In the genomic region with DNA sequence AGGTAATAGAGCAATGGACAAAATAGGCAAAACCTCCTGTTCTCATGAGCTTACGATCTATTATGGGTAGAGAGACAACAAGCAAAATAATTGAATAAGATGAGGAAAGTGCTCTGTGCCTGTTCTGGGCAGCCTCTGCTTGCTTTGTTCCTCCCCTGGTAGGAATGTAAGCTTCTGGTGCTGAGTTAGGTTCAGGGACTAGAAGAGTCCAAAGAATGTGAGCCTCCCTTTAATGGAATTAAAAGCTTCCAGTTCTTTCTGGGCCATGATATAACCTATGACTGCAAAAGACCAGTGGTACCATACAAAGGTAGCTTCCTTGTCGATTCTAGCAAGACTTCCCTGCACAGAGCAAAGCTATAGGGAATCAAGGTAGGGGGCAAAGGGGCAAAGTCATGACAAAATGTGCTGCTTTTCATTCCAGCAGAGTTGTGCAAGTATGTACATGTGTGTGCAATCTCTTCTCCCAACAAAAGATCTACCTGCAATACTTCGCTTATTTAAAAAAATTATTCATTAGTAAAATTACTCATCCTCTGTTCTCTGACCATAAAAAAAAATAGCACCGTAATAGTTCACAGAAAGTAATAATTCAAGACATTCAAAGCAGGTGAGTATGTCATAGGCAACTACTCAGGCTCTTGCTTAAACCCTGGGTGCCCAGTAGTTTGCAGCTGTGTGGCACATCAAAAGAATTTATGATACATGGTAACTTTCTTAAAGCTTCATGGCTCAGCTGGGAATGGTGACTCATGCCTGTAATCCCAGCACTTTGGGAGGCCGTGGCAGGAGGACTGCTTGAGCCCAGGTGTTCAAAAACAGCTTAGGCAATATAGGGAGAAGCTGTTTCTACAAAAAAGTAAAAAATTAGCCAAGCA, we compare ENCODE assay signal across 25 cellular contexts. TPM values are rescaled to one million over a fixed set of nuclear protein-coding genes. Genes with fewer than 3 reads are reported as not detected.
DNase-seq lines count a peak whose midpoint lies in the region; ATAC-seq and TF ChIP-seq lines count a peak whose summit lies in the region.
"Had no signal": no experiment of that assay in that cellular context is flagged by ENCODE, and none has a peak within 500 bp of the region (broad histone marks: within the 10 kb centered on the region; RNA-seq: fewer than 3 reads in every experiment).

No MANE protein-coding gene starts in this region.

- H3K27me3 Mint-ChIP-seq in activated CD4-positive, alpha-beta T cell treated with anti-CD3 and anti-CD28 coated beads, Interleukin-2, amount 10 ng/mL, durations not matched to agents 24 days and 14 days, result peaks cover 28% of the 10 kb centered on the region

- H3K4me1 ChIP-seq in IMR-90 (ENCODE audit: control insufficient read depth, insufficient read depth, low read length) (peaks cover 1% of the 10 kb centered on the region; the same call in 1 of the 2 replicates), mammary epithelial cell (ENCODE audit: insufficient read depth, low read length) (peaks cover 16% of the 10 kb centered on the region)
- H3K4me1 ChIP-seq: body of pancreas had no signal

- H3K4me2 ChIP-seq in IMR-90 (ENCODE audit: low read depth, low read length) (no peak overlapping the region), mammary epithelial cell (ENCODE audit: insufficient read depth, low read depth, low read length) (no peak overlapping the region)
- H3K4me2 ChIP-seq: GM23338, KMS-11 had no signal

- H2AK5ac ChIP-seq in IMR-90 (ENCODE audit: low read depth, low read length), result no peak overlapping the region

- H4K20me1 ChIP-seq in IMR-90 (ENCODE audit: insufficient read depth, low read length) (no peaks in the 10 kb centered on the region), mammary epithelial cell (ENCODE audit: insufficient read depth, low read length) (no peaks in the 10 kb centered on the region)

- H3K27me3 ChIP-seq in IMR-90 (ENCODE audit: control insufficient read depth, insufficient read depth, low read length) (peaks cover 12% of the 10 kb centered on the region), mammary epithelial cell (ENCODE audit: insufficient read depth, low read length) (no peaks in the 10 kb centered on the region)
- H3K27me3 ChIP-seq: body of pancreas had no signal

- WGBS in IMR-90 (ENCODE audit: extremely low coverage in 2 of 2, insufficient read length in 1 of 2), 2 experiments, result 38% methylated on average over 1 of the region's 5 CpGs; no CpG with 5 or more reads in 1 of the 2 experiments
- WGBS in mammary epithelial cell (ENCODE audit: low coverage, missing lambda C conversion rate), result 36% methylated on average over 5 of the region's 5 CpGs

- no peak overlapping the region for H2BK15ac ChIP-seq in IMR-90 (ENCODE audit: low read depth, low read length)

- H3K4me3 ChIP-seq in IMR-90 (ENCODE audit: insufficient read depth, low read depth, low read length) (no peak overlapping the region), mammary epithelial cell (replicated peaks in 1 of 3; ENCODE audit: insufficient read depth in 1 of 3, low read depth in 2 of 3, low read length in 3 of 3) (no peak overlapping the region)
- H3K4me3 ChIP-seq: body of pancreas, GM23338, thoracic aorta had no signal

- no peak for TF ChIP-seq RAD21 in IMR-90 (IDR thresholded peaks at IDR 0.05; ENCODE audit: low read length)

- H3K4me3 Mint-ChIP-seq in activated CD4-positive, alpha-beta T cell treated with anti-CD3 and anti-CD28 coated beads, Interleukin-2, amount 10 ng/mL, durations not matched to agents 24 days and 14 days, result no peak overlapping the region
- H3K4me3 Mint-ChIP-seq: activated T-cell treated with anti-CD3 and anti-CD28 coated beads, Interleukin-2, amount 50 U/mL, for 72 hours; GM23338; nephron progenitor cell had no signal

- H3K36me3 ChIP-seq in IMR-90 (ENCODE audit: control insufficient read depth, insufficient read depth, low read length), result no peaks in the 10 kb centered on the region
- H3K36me3 ChIP-seq in mammary epithelial cell (ENCODE audit: insufficient read depth, low read length), result no peaks in the 10 kb centered on the region
- H3K36me3 ChIP-seq: thoracic aorta had no signal

- H3K4me1 Mint-ChIP-seq in activated CD4-positive, alpha-beta T cell treated with anti-CD3 and anti-CD28 coated beads, Interleukin-2, amount 10 ng/mL, durations not matched to agents 24 days and 14 days, result peaks cover 2% of the 10 kb centered on the region

- no peak overlapping the region for H4K5ac ChIP-seq in IMR-90 (ENCODE audit: low read depth, low read length)

- H4K91ac ChIP-seq in IMR-90 (ENCODE audit: insufficient read depth, low read depth, low read length), result no peak overlapping the region

- H2BK20ac ChIP-seq in IMR-90 (ENCODE audit: low read depth, low read length), result no peak overlapping the region

- H3K18ac ChIP-seq in IMR-90 (ENCODE audit: low read depth, low read length), result no peak overlapping the region

- H3K23ac ChIP-seq in IMR-90 (ENCODE audit: low read depth, low read length), result no peak overlapping the region

- H3K27ac ChIP-seq in IMR-90 (ENCODE audit: insufficient read depth, low read length), result no peak overlapping the region
- H3K27ac ChIP-seq in mammary epithelial cell (ENCODE audit: insufficient read depth, low read depth, low read length), result no peak overlapping the region
- H3K27ac ChIP-seq: body of pancreas, KMS-11, thoracic aorta had no signal

- H3K56ac ChIP-seq in IMR-90 (ENCODE audit: extremely low read depth, insufficient read depth, low read length), result no peak overlapping the region

- no peaks in the 10 kb centered on the region for H3K79me1 ChIP-seq in IMR-90 (ENCODE audit: low read depth in 1 of 2, low read length in 2 of 2)

- no peak overlapping the region for H2BK120ac ChIP-seq in IMR-90 (ENCODE audit: low read depth, low read length)

- BruUV-seq in IMR-90 (replicated peaks; lab: Mats Ljungman, UMichigan) (no TSS peak), mammary epithelial cell (replicated peaks; lab: Mats Ljungman, UMichigan) (no TSS peak)

- dilution Hi-C loops in IMR-90 (cut with HindIII; ENCODE audit: low sequenced_read_pairs, unreplicated experiment) (no loop called here), mammary epithelial cell (cut with HindIII; ENCODE audit: low sequenced_read_pairs) (loop anchor here (5.0 kb wide), 1 partner anchor 57 kb away; no protein-coding TSS in a partner anchor)

- H3K9me3 ChIP-seq in IMR-90 (ENCODE audit: control insufficient read depth, insufficient read depth, low read length) (no peaks in the 10 kb centered on the region), mammary epithelial cell (replicated peaks; ENCODE audit: insufficient read depth, low read length) (no peaks in the 10 kb centered on the region)
- H3K9me3 ChIP-seq: body of pancreas, thoracic aorta had no signal

- in situ Hi-C loops in IMR-90 (cut with MboI; ENCODE audit: low sequenced_read_pairs) (no loop called here), mammary epithelial cell (cut with MboI; ENCODE audit: low sequenced_read_pairs in 2 of 2) (no loop called here)

- POLR2A ChIA-PET in IMR-90 (lab: Charles Lee; ENCODE audit: unreplicated experiment), result no interaction called here

- no peak for TF ChIP-seq CTCF in IMR-90 (conservative IDR thresholded peaks at IDR 0.05; ENCODE audit: low read depth, low read length)
- TF ChIP-seq CTCF in mammary epithelial cell (conservative IDR thresholded peaks at IDR 0.05 in 1 of 2, IDR thresholded peaks at IDR 0.05 in 1 of 2; ENCODE audit: extremely low read depth in 1 of 2, insufficient read depth in 1 of 2, low read depth in 1 of 2, low read length in 2 of 2), result no peak

- TF ChIP-seq POLR2A in IMR-90 (IDR thresholded peaks at IDR 0.05; ENCODE audit: low read depth, low read length), result no peak

- DNase-seq in EL, result peak; percentile 14
- DNase-seq in IMR-90, result no peak
- peak; percentile 88 for DNase-seq in mammary epithelial cell
- peak; percentile 50 for DNase-seq in kidney tubule cell (ENCODE audit: low spot score)
- DNase-seq in SKM-1 treated with dmso at 0.1 percent for 144 hours (lab: John Stamatoyannopoulos, UW; ENCODE audit: unreplicated experiment), result no peak
- no peak for DNase-seq in activated CD4-positive, alpha-beta T cell treated with anti-CD3 and anti-CD28 coated beads, Interleukin-2, amount 10 ng/mL, durations not matched to agents 24 days and 14 days
- no peak for DNase-seq in GF-D8 (lab: John Stamatoyannopoulos, UW)
- DNase-seq: activated naive CD4-positive, alpha-beta T cell treated with anti-CD3 and anti-CD28 coated beads, Interleukin-2, amount 50 U/mL, for 16 hours; activated T-cell treated with anti-CD3 and anti-CD28 coated beads, Interleukin-2, amount 50 U/mL, for 72 hours; body of pancreas; DMS53; left colon; NCI-H1105 treated with DMSO at 0.1 percent for 48 hours; NCI-H526; nephron progenitor cell; SHP77; stimulated activated CD4-positive, alpha-beta T cell treated with anti-CD3 and anti-CD28 coated beads, Interleukin-1b, Interleukin-23, amount 100 ng/mL, for 48 hours; stimulated activated naive CD4-positive, alpha-beta T cell had no signal

- H2AK9ac ChIP-seq in IMR-90 (replicated peaks; ENCODE audit: low read depth, low read length, poor library complexity), result no peak overlapping the region

- no peaks in the 10 kb centered on the region for H3K79me2 ChIP-seq in mammary epithelial cell (ENCODE audit: insufficient read depth, low read length)

- H3K27ac Mint-ChIP-seq in activated CD4-positive, alpha-beta T cell treated with anti-CD3 and anti-CD28 coated beads, Interleukin-2, amount 10 ng/mL, durations not matched to agents 24 days and 14 days, result no peak overlapping the region
- H3K27ac Mint-ChIP-seq: activated T-cell treated with anti-CD3 and anti-CD28 coated beads, Interleukin-2, amount 50 U/mL, for 72 hours; GM23338; nephron progenitor cell had no signal

- H4K8ac ChIP-seq in IMR-90 (ENCODE audit: low read depth in 2 of 2, low read length in 2 of 2), result no peak overlapping the region

- no peak overlapping the region for H2AFZ ChIP-seq in IMR-90 (replicated peaks; ENCODE audit: low read length, poor library complexity)
- no peak overlapping the region for H2AFZ ChIP-seq in mammary epithelial cell (ENCODE audit: low read depth, low read length)
- H2AFZ ChIP-seq: GM23338 had no signal

- H3K9ac ChIP-seq in IMR-90 (ENCODE audit: low read depth, low read length), result no peak overlapping the region
- H3K9ac ChIP-seq in mammary epithelial cell (ENCODE audit: insufficient read depth, low read length), result no peak overlapping the region
- H3K9ac ChIP-seq: KMS-11 had no signal

- intact Hi-C loops in IMR-90 (cut with micrococcal nuclease) (no loop called here), mammary epithelial cell (cut with micrococcal nuclease) (no loop called here)
- intact Hi-C loops in activated CD4-positive, alpha-beta T cell treated with anti-CD3 and anti-CD28 coated beads, Interleukin-2, amount 10 ng/mL, durations not matched to agents 24 days and 14 days (cut with micrococcal nuclease), result no loop called here

- ATAC-seq in IMR-90 (ENCODE audit: low read depth) (peak; percentile 41; the same call in 1 of the 2 replicates), HG03025 (IDR thresholded peaks at IDR 0.05; ENCODE audit: low FRiP score, unreplicated experiment) (no peak)
- ATAC-seq: activated T-cell treated with anti-CD3 and anti-CD28 coated beads, Interleukin-2, amount 50 U/mL, for 72 hours; body of pancreas; GM23338; left colon had no signal

- no peaks in the 10 kb centered on the region for H3K36me3 Mint-ChIP-seq in activated CD4-positive, alpha-beta T cell treated with anti-CD3 and anti-CD28 coated beads, Interleukin-2, amount 10 ng/mL, durations not matched to agents 24 days and 14 days (ENCODE audit: low read depth)

- no peak overlapping the region for H3K14ac ChIP-seq in IMR-90 (replicated peaks; ENCODE audit: low read depth, low read length)

- no peaks in the 10 kb centered on the region for H3K9me3 Mint-ChIP-seq in activated CD4-positive, alpha-beta T cell treated with anti-CD3 and anti-CD28 coated beads, Interleukin-2, amount 10 ng/mL, durations not matched to agents 24 days and 14 days
- H3K9me3 Mint-ChIP-seq: activated T-cell treated with anti-CD3 and anti-CD28 coated beads, Interleukin-2, amount 50 U/mL, for 72 hours; GM23338 had no signal

- H2BK5ac ChIP-seq in IMR-90 (ENCODE audit: low read depth, low read length, poor library complexity, severe bottlenecking), result no peak overlapping the region

- CTCF ChIA-PET in IMR-90 (lab: Yijun Ruan, JAX) (no interaction called here), mammary epithelial cell (lab: Charles Lee; ENCODE audit: low non-redundant PET) (no interaction called here)

- H3K9me1 ChIP-seq in IMR-90 (ENCODE audit: insufficient read depth, low read length), result no peaks in the 10 kb centered on the region

- H3K4ac ChIP-seq in IMR-90 (ENCODE audit: low read depth, low read length), result no peak overlapping the region

RNA-seq across cellular contexts. Expression of a gene that starts 21.4 kb away (rescaled TPM):
- total RNA-seq in IMR-90 (2012; rRNA removed) (not detected in 2 replicates), mammary epithelial cell (not detected)
- polyA plus RNA-seq in IMR-90 (2012; rRNA removed) (not detected in 2 replicates), mammary epithelial cell (not detected)
- not detected in 2 replicates for polyA plus RNA-seq in IMR-90 (2012; cell fraction: cytosol; rRNA removed)
- polyA plus RNA-seq in IMR-90 (2012; cell fraction: nucleus; rRNA removed; ENCODE audit: low replicate concordance), result not detected in 2 replicates
- polyA minus RNA-seq in mammary epithelial cell, result not detected
- total RNA-seq in activated CD4-positive, alpha-beta T cell treated with anti-CD3 and anti-CD28 coated beads, Interleukin-2, amount 10 ng/mL, durations not matched to agents 24 days and 14 days, result not detected in 2 replicates
- total RNA-seq: activated T-cell treated with anti-CD3 and anti-CD28 coated beads, Interleukin-2, amount 50 U/mL, for 72 hours; body of pancreas; endothelial cell of umbilical vein; GM23338; left colon; posterior vena cava; thoracic aorta had no signal
- polyA plus RNA-seq: AG04450, endothelial cell of umbilical vein, GM23338 had no signal

RNA-seq across cellular contexts. Expression of a gene that starts 22.2 kb away (rescaled TPM):
- total RNA-seq in IMR-90 (2012; rRNA removed) (15.1 and 22.8 TPM in 2 replicates), mammary epithelial cell (10 to 100 TPM; 24.0 to 45.8 TPM)
- polyA plus RNA-seq in IMR-90 (2012; rRNA removed) (9.7 and 11.3 TPM in 2 replicates), mammary epithelial cell (16.9 TPM)
- polyA plus RNA-seq in IMR-90 (2012; cell fraction: cytosol; rRNA removed), result 3.9 and 5.7 TPM in 2 replicates
- polyA plus RNA-seq in IMR-90 (2012; cell fraction: nucleus; rRNA removed; ENCODE audit: low replicate concordance), result 8.2 and 17.8 TPM in 2 replicates
- polyA minus RNA-seq in mammary epithelial cell, result 12.3 TPM
- 15.6 and 15.7 TPM in 2 replicates for total RNA-seq in activated CD4-positive, alpha-beta T cell treated with anti-CD3 and anti-CD28 coated beads, Interleukin-2, amount 10 ng/mL, durations not matched to agents 24 days and 14 days

RNA-seq across cellular contexts. Expression of a gene that starts 57.2 kb away (rescaled TPM):
- total RNA-seq in IMR-90 (2012; rRNA removed), result 43.6 and 51.1 TPM in 2 replicates
- polyA plus RNA-seq in IMR-90 (2012; rRNA removed), result 12.7 and 15.3 TPM in 2 replicates
- polyA plus RNA-seq in IMR-90 (2012; cell fraction: cytosol; rRNA removed), result 13.3 and 19.0 TPM in 2 replicates
- 5.5 and 12.4 TPM in 2 replicates for polyA plus RNA-seq in IMR-90 (2012; cell fraction: nucleus; rRNA removed; ENCODE audit: low replicate concordance)
- total RNA-seq in mammary epithelial cell, result 10 to 100 TPM; 31.9 to 44.8 TPM
- 15.7 TPM for polyA plus RNA-seq in mammary epithelial cell
- polyA minus RNA-seq in mammary epithelial cell, result 26.4 TPM
- total RNA-seq in activated CD4-positive, alpha-beta T cell treated with anti-CD3 and anti-CD28 coated beads, Interleukin-2, amount 10 ng/mL, durations not matched to agents 24 days and 14 days, result 36.0 and 41.6 TPM in 2 replicates

Comparison
In these comparisons a context has a peak if more than half of its experiments do, and no peak if none do; other contexts are left out.
1. DNase-seq: peak in EL (single experiment), mammary epithelial cell (single experiment) and kidney tubule cell (single experiment); none in IMR-90 (single experiment), SKM-1 treated with dmso at 0.1 percent for 144 hours (single experiment), activated CD4-positive, alpha-beta T cell treated with anti-CD3 and anti-CD28 coated beads, Interleukin-2, amount 10 ng/mL, durations not matched to agents 24 days and 14 days (single experiment) and GF-D8 (single experiment).